Comparison of ENCODE assay signal across 22 cellular contexts in genomic region chr11:128047026-128047425, GRCh38.
"Had no signal": no experiment of that assay in that cellular context is flagged by ENCODE, and none has a peak within 500 bp of the region (broad histone marks: within the 10 kb centered on the region; RNA-seq: fewer than 3 reads in every experiment).

No MANE protein-coding gene starts in this region.

- H3K9ac ChIP-seq: neural progenitor cell had no signal

- H3K9me3 ChIP-seq: esophagus squamous epithelium, tibial artery, upper lobe of left lung, uterus had no signal

- H3K27me3 Mint-ChIP-seq: dendritic cell treated with granulocyte-macrophage colony-stimulating factor and Interleukin-4, amounts not matched to agents 40 ng/mL and 50 ng/mL, for 4 days; effector memory CD8-positive, alpha-beta T cell; natural killer cell treated with Interleukin-12 subunit alpha and Interleukin-12 subunit beta and Interleukin-15 and Interleukin-18, amount 100 ng/mL, for 72 hours; stimulated activated naive CD8-positive, alpha-beta T cell treated with anti-CD3 and anti-CD28 coated beads, Interleukin-15, Interleukin-2, amounts not matched to agents 100 ng/mL and 50 ng/mL, for 24 hours had no signal

- H3K4me3 Mint-ChIP-seq: dendritic cell treated with granulocyte-macrophage colony-stimulating factor and Interleukin-4, amounts not matched to agents 40 ng/mL and 50 ng/mL, for 4 days; effector memory CD8-positive, alpha-beta T cell; natural killer cell treated with Interleukin-12 subunit alpha and Interleukin-12 subunit beta and Interleukin-15 and Interleukin-18, amount 100 ng/mL, for 72 hours; neural progenitor cell; stimulated activated naive CD8-positive, alpha-beta T cell treated with anti-CD3 and anti-CD28 coated beads, Interleukin-15, Interleukin-2, amounts not matched to agents 100 ng/mL and 50 ng/mL, for 24 hours had no signal

- H3K27ac Mint-ChIP-seq: dendritic cell treated with granulocyte-macrophage colony-stimulating factor and Interleukin-4, amounts not matched to agents 40 ng/mL and 50 ng/mL, for 4 days; effector memory CD8-positive, alpha-beta T cell; neural progenitor cell; stimulated activated naive CD8-positive, alpha-beta T cell treated with anti-CD3 and anti-CD28 coated beads, Interleukin-15, Interleukin-2, amounts not matched to agents 100 ng/mL and 50 ng/mL, for 24 hours had no signal

- H2AFZ ChIP-seq: neural progenitor cell had no signal

- H3K27ac ChIP-seq: esophagus squamous epithelium, neural progenitor cell, ovary, tibial artery, upper lobe of left lung, uterus had no signal

- H3K4me3 ChIP-seq: esophagus squamous epithelium, lung, neural progenitor cell, ovary, tibial artery, upper lobe of left lung, uterus had no signal

- H3K36me3 Mint-ChIP-seq: neural progenitor cell had no signal

- H3K36me3 ChIP-seq: esophagus squamous epithelium, neural progenitor cell, ovary, tibial artery, upper lobe of left lung, uterus had no signal

- H3K9me3 Mint-ChIP-seq: dendritic cell treated with granulocyte-macrophage colony-stimulating factor and Interleukin-4, amounts not matched to agents 40 ng/mL and 50 ng/mL, for 4 days; effector memory CD8-positive, alpha-beta T cell had no signal

- H3K27me3 ChIP-seq: neural progenitor cell, ovary, tibial artery, upper lobe of left lung, uterus had no signal

- H3K4me2 ChIP-seq: neural progenitor cell had no signal

- H3K4me1 ChIP-seq: esophagus squamous epithelium, neural progenitor cell, tibial artery, uterus had no signal

- DNase-seq: effector memory CD8-positive, alpha-beta T cell; esophagus squamous epithelium; foreskin melanocyte; head of caudate nucleus; hippocampal formation; left colon; left ventricle myocardium superior; mesenchymal stem cell; midbrain; nucleus accumbens; ovary; right cardiac atrium; small intestine; stimulated activated CD4-positive, alpha-beta T cell treated with anti-CD3 and anti-CD28 coated beads, Interleukin-2, amount 100 ng/mL, for 48 hours; tibial artery; upper lobe of left lung; uterus had no signal
